Comparison of ENCODE assay signal across 8 cellular contexts in genomic region chr3:49803464-49804140, GRCh38. TPM values are rescaled to one million over a fixed set of nuclear protein-coding genes. Genes with fewer than 3 reads are reported as not detected.
A peak's percentile ranks its signal among the peaks of the same experiment; 100 is the strongest.
DNase-seq lines count a peak whose midpoint lies in the region; ATAC-seq and TF ChIP-seq lines count a peak whose summit lies in the region.

No MANE protein-coding gene starts in this region.

- H3K4me3 Mint-ChIP-seq in brain, result peak overlapping the region; percentile 79 to 93 (median 86)

- no peaks in the 10 kb centered on the region for H3K9me2 ChIP-seq in SU-DHL-6 (replicated peaks; ENCODE audit: insufficient read depth, low read length)

- peaks cover 20% of the 10 kb centered on the region for H3K27me3 Mint-ChIP-seq in brain

- no peak overlapping the region for H3K27ac ChIP-seq in SU-DHL-6 (ENCODE audit: low read depth, low read length)

- no peaks in the 10 kb centered on the region for H4K20me1 ChIP-seq in SU-DHL-6 (ENCODE audit: low read depth, low read length)

- H3K4me3 ChIP-seq in SU-DHL-6 (ENCODE audit: insufficient read depth, low read length, poor library complexity, severe bottlenecking), result peak overlapping the region; percentile 80

- no peaks in the 10 kb centered on the region for H3K36me3 Mint-ChIP-seq in brain

- no peaks in the 10 kb centered on the region for H3K36me3 ChIP-seq in SU-DHL-6 (ENCODE audit: low read length)

- H3K9me3 Mint-ChIP-seq in brain, result peaks cover 0 to 5% (median 0%) of the 10 kb centered on the region in 5 experiments

- no peak for TF ChIP-seq CTCF in SU-DHL-6 (IDR thresholded peaks at IDR 0.05; ENCODE audit: insufficient read depth, low read length, poor library complexity, severe bottlenecking)
- TF ChIP-seq CTCF in brain (conservative IDR thresholded peaks at IDR 0.05), result no peak

- peak overlapping the region in 4 of 5 experiments; percentile 38 to 82 (median 65) for H3K27ac Mint-ChIP-seq in brain

- H3K9ac ChIP-seq in SU-DHL-6 (ENCODE audit: low read length), result peak overlapping the region; percentile 67

- H3K27me3 ChIP-seq in SU-DHL-6 (ENCODE audit: low read length), result no peaks in the 10 kb centered on the region

- peaks cover 48% of the 10 kb centered on the region for H3K4me1 Mint-ChIP-seq in brain

- no peaks in the 10 kb centered on the region for H3K9me3 ChIP-seq in SU-DHL-6 (ENCODE audit: insufficient read depth, low read length)

- H2AFZ ChIP-seq in SU-DHL-6 (ENCODE audit: low read depth, low read length, severe bottlenecking), result peak overlapping the region; percentile 91

- DNase-seq in NCI-H82 (lab: John Stamatoyannopoulos, UW), result peak; percentile 77
- no peak for DNase-seq in NCI-H82 treated with DMSO at 0.1 percent for 48 hours (lab: John Stamatoyannopoulos, UW; ENCODE audit: unreplicated experiment)
- DNase-seq in iris pigment epithelial cell (ENCODE audit: low read depth), result peak; percentile 27
- peak; percentile 14 for DNase-seq in stimulated activated CD8-positive, alpha-beta memory T cell treated with anti-CD3 and anti-CD28 coated beads, Interleukin-12 subunit alpha, Interleukin-12 subunit beta, amount 100 ng/mL, for 4 hours (ENCODE audit: low read depth)
- DNase-seq in GM19238 (ENCODE audit: insufficient read length, low spot score), result no peak

- no peaks in the 10 kb centered on the region for H3F3A ChIP-seq in SU-DHL-6 (ENCODE audit: insufficient read depth)

- H3K4me2 ChIP-seq in SU-DHL-6 (ENCODE audit: low read depth, low read length, poor library complexity, severe bottlenecking), result peak overlapping the region; percentile 76

- no peaks in the 10 kb centered on the region for H3K79me2 ChIP-seq in SU-DHL-6 (ENCODE audit: insufficient read depth, low read length)

- ATAC-seq in HG03378 (IDR thresholded peaks at IDR 0.05; ENCODE audit: unreplicated experiment), result peak; percentile 8

RNA-seq across cellular contexts. Expression of gene INKA1, which starts 0.5 kb away (rescaled TPM):
- 2.1 TPM for polyA plus RNA-seq in brain (ENCODE audit: insufficient read depth, low read depth, low replicate concordance)

RNA-seq across cellular contexts. Expression of gene CDHR4, which starts 3.9 kb away (rescaled TPM):
- polyA plus RNA-seq in brain (ENCODE audit: insufficient read depth, low read depth, low replicate concordance), result not detected

RNA-seq across cellular contexts. Expression of gene UBA7, which starts 10.2 kb away (rescaled TPM):
- polyA plus RNA-seq in brain (ENCODE audit: insufficient read depth, low read depth, low replicate concordance), result 3.4 TPM

RNA-seq across cellular contexts. Expression of gene IP6K1, which starts 17.3 kb away (rescaled TPM):
- 46.3 TPM for polyA plus RNA-seq in brain (ENCODE audit: insufficient read depth, low read depth, low replicate concordance)

RNA-seq across cellular contexts. Expression of gene TRAIP, which starts 52.8 kb away (rescaled TPM):
- 6.8 TPM for polyA plus RNA-seq in brain (ENCODE audit: insufficient read depth, low read depth, low replicate concordance)

Comparison
In these comparisons a context has a peak if more than half of its experiments do, and no peak if none do; other contexts are left out.
1. DNase-seq: peak in NCI-H82 (single experiment), iris pigment epithelial cell (single experiment) and stimulated activated CD8-positive, alpha-beta memory T cell treated with anti-CD3 and anti-CD28 coated beads, Interleukin-12 subunit alpha, Interleukin-12 subunit beta, amount 100 ng/mL, for 4 hours (single experiment); none in NCI-H82 treated with DMSO at 0.1 percent for 48 hours (single experiment) and GM19238 (single experiment).